ENCODE assay signal across 40 cellular contexts in genomic region chr5:154614595-154614994, GRCh38.
"Had no signal": no experiment of that assay in that cellular context is flagged by ENCODE, and none has a peak within 500 bp of the region (broad histone marks: within the 10 kb centered on the region; RNA-seq: fewer than 3 reads in every experiment).

No MANE protein-coding gene starts in this region.

- H3K9me3 Mint-ChIP-seq: activated B cell treated with CpG ODN at 0.5 μM for 24 hours; activated CD4-positive, alpha-beta memory T cell treated with anti-CD3 and anti-CD28 coated beads for 36 hours; activated CD4-positive, alpha-beta T cell treated with anti-CD3 and anti-CD28 coated beads, Interleukin-2, amount 10 ng/mL, durations not matched to agents 24 days and 14 days; activated CD8-positive, alpha-beta T cell treated with anti-CD3 and anti-CD28 coated beads for 36 hours; activated naive CD4-positive, alpha-beta T cell treated with anti-CD3 and anti-CD28 coated beads for 36 hours; activated naive CD4-positive, alpha-beta T cell treated with anti-CD3 and anti-CD28 coated beads, Interleukin-2, amount 50 U/mL, for 72 hours; activated naive CD8-positive, alpha-beta T cell treated with anti-CD3 and anti-CD28 coated beads for 36 hours; activated T-cell treated with anti-CD3 and anti-CD28 coated beads, Interleukin-2, amount 50 U/mL, for 4 hours; activated T-cell treated with anti-CD3 and anti-CD28 coated beads, Interleukin-2, amount 50 U/mL, for 72 hours; activated T-helper 1 cell treated with anti-CD3 and anti-CD28 coated beads, Interleukin-12 subunit alpha, Interleukin-12 subunit beta, Interleukin-2, Interleukin-4 antibody, amounts not matched to agents 30 ng/mL and 10 ng/mL and 1 ng/mL, durations not matched to agents 14 hours and 24 hours and 36 hours; activated T-helper 17 cell treated with anti-CD3 and anti-CD28 coated beads, Interleukin-2, amount 50 U/mL, for 72 hours; central memory CD8-positive, alpha-beta T cell; T-helper 1 cell treated with Interleukin-12 subunit alpha and Interleukin-12 subunit beta and Interleukin-4 antibody, amounts not matched to agents 30 μg/mL and 1 μg/mL, for 36 hours; T-helper 2 cell treated with Interferon-gamma antibody and Interleukin-4, amounts not matched to agents 5 μg/mL and 100 μg/mL, for 36 hours had no signal

- DNase-seq: activated B cell treated with CpG ODN at 0.5 μM for 24 hours; activated CD4-positive, alpha-beta memory T cell treated with anti-CD3 and anti-CD28 coated beads for 36 hours; activated CD4-positive, alpha-beta T cell treated with anti-CD3 and anti-CD28 coated beads for 4 hours; activated CD4-positive, alpha-beta T cell treated with anti-CD3 and anti-CD28 coated beads, Interleukin-2, amount 10 ng/mL, durations not matched to agents 24 days and 14 days; activated CD4-positive, alpha-beta T cell treated with anti-CD3 and anti-CD28 coated beads, Interleukin-2, amount 50 U/mL, for 1 hour; activated CD4-positive, alpha-beta T cell treated with anti-CD3 and anti-CD28 coated beads, Interleukin-2, amount 50 U/mL, for 4 hours; activated CD4-positive, CD25-positive, alpha-beta regulatory T cell treated with anti-CD3 and anti-CD28 coated beads, Interleukin-2, amount 50 U/mL, for 72 hours; activated CD8-positive, alpha-beta memory T cell treated with anti-CD3 and anti-CD28 coated beads, Interleukin-2, amount 50 U/mL, for 4 hours; activated CD8-positive, alpha-beta T cell treated with anti-CD3 and anti-CD28 coated beads for 36 hours; activated effector memory CD4-positive, alpha-beta T cell treated with anti-CD3 and anti-CD28 coated beads, Interleukin-2, amount 50 U/mL, for 16 hours; activated gamma-delta T cell treated with Interleukin-2 at 50 U/mL for 16 hours; activated naive CD4-positive, alpha-beta T cell; activated naive CD4-positive, alpha-beta T cell treated with anti-CD3 and anti-CD28 coated beads for 36 hours; activated naive CD4-positive, alpha-beta T cell treated with anti-CD3 and anti-CD28 coated beads, Interleukin-2, amount 50 U/mL, for 16 hours; activated naive CD8-positive, alpha-beta T cell treated with anti-CD3 and anti-CD28 coated beads for 36 hours; activated T-cell treated with anti-CD3 and anti-CD28 coated beads for 4 hours; activated T-cell treated with anti-CD3 and anti-CD28 coated beads, Interleukin-2, amount 50 U/mL, for 1 hour; activated T-cell treated with anti-CD3 and anti-CD28 coated beads, Interleukin-2, amount 50 U/mL, for 4 hours; activated T-cell treated with anti-CD3 and anti-CD28 coated beads, Interleukin-2, amount 50 U/mL, for 72 hours; adrenal gland; aorta; body of pancreas; brain microvascular endothelial cell; caudate nucleus; cerebellar nuclear complex; SW 1271; T-helper 1 cell; T-helper 2 cell; T-helper 9 cell had no signal

- H3K9me3 ChIP-seq: adrenal gland, body of pancreas, breast epithelium had no signal

- H3K4me3 Mint-ChIP-seq: activated B cell treated with CpG ODN at 0.5 μM for 24 hours; activated CD4-positive, alpha-beta memory T cell treated with anti-CD3 and anti-CD28 coated beads for 36 hours; activated CD4-positive, alpha-beta T cell treated with anti-CD3 and anti-CD28 coated beads, Interleukin-2, amount 10 ng/mL, durations not matched to agents 24 days and 14 days; activated CD8-positive, alpha-beta T cell treated with anti-CD3 and anti-CD28 coated beads for 36 hours; activated naive CD4-positive, alpha-beta T cell treated with anti-CD3 and anti-CD28 coated beads for 36 hours; activated naive CD8-positive, alpha-beta T cell treated with anti-CD3 and anti-CD28 coated beads for 36 hours; activated T-cell treated with anti-CD3 and anti-CD28 coated beads, Interleukin-2, amount 50 U/mL, for 4 hours; activated T-cell treated with anti-CD3 and anti-CD28 coated beads, Interleukin-2, amount 50 U/mL, for 72 hours; activated T-helper 1 cell treated with anti-CD3 and anti-CD28 coated beads, Interleukin-12 subunit alpha, Interleukin-12 subunit beta, Interleukin-2, Interleukin-4 antibody, amounts not matched to agents 30 ng/mL and 10 ng/mL and 1 ng/mL, durations not matched to agents 14 hours and 24 hours and 36 hours; activated T-helper 17 cell treated with anti-CD3 and anti-CD28 coated beads, Interleukin-2, amount 50 U/mL, for 72 hours; central memory CD8-positive, alpha-beta T cell; T-helper 1 cell treated with Interleukin-12 subunit alpha and Interleukin-12 subunit beta and Interleukin-4 antibody, amounts not matched to agents 30 μg/mL and 1 μg/mL, for 36 hours; T-helper 2 cell treated with Interferon-gamma antibody and Interleukin-4, amounts not matched to agents 5 μg/mL and 100 μg/mL, for 36 hours had no signal

- FAIRE-seq: astrocyte, TTC549 had no signal

- H3K36me3 ChIP-seq: adrenal gland, brain microvascular endothelial cell, breast epithelium, cardiac muscle cell had no signal

- ATAC-seq: activated CD8-positive, alpha-beta T cell treated with anti-CD3 and anti-CD28 coated beads for 36 hours; activated naive CD4-positive, alpha-beta T cell treated with anti-CD3 and anti-CD28 coated beads, Interleukin-2, amount 50 U/mL, for 72 hours; activated T-cell treated with anti-CD3 and anti-CD28 coated beads, Interleukin-2, amount 50 U/mL, for 72 hours; activated T-helper 17 cell treated with anti-CD3 and anti-CD28 coated beads, Interleukin-2, amount 50 U/mL, for 72 hours; body of pancreas had no signal

- H3K4me1 Mint-ChIP-seq: activated T-helper 17 cell treated with anti-CD3 and anti-CD28 coated beads, Interleukin-2, amount 50 U/mL, for 72 hours had no signal

- H3K36me3 Mint-ChIP-seq: activated CD4-positive, alpha-beta memory T cell treated with anti-CD3 and anti-CD28 coated beads for 36 hours; activated naive CD4-positive, alpha-beta T cell treated with anti-CD3 and anti-CD28 coated beads, Interleukin-2, amount 50 U/mL, for 72 hours; activated naive CD8-positive, alpha-beta T cell treated with anti-CD3 and anti-CD28 coated beads for 36 hours had no signal

- H3K4me3 ChIP-seq: adrenal gland, body of pancreas, breast epithelium, cardiac muscle cell had no signal

- H3K27ac Mint-ChIP-seq: activated B cell treated with CpG ODN at 0.5 μM for 24 hours; activated CD4-positive, alpha-beta memory T cell treated with anti-CD3 and anti-CD28 coated beads for 36 hours; activated CD4-positive, alpha-beta T cell treated with anti-CD3 and anti-CD28 coated beads, Interleukin-2, amount 10 ng/mL, durations not matched to agents 24 days and 14 days; activated CD8-positive, alpha-beta T cell treated with anti-CD3 and anti-CD28 coated beads for 36 hours; activated naive CD4-positive, alpha-beta T cell treated with anti-CD3 and anti-CD28 coated beads for 36 hours; activated naive CD4-positive, alpha-beta T cell treated with anti-CD3 and anti-CD28 coated beads, Interleukin-2, amount 50 U/mL, for 72 hours; activated naive CD8-positive, alpha-beta T cell treated with anti-CD3 and anti-CD28 coated beads for 36 hours; activated T-cell treated with anti-CD3 and anti-CD28 coated beads, Interleukin-2, amount 50 U/mL, for 72 hours; activated T-helper 1 cell treated with anti-CD3 and anti-CD28 coated beads, Interleukin-12 subunit alpha, Interleukin-12 subunit beta, Interleukin-2, Interleukin-4 antibody, amounts not matched to agents 30 ng/mL and 10 ng/mL and 1 ng/mL, durations not matched to agents 14 hours and 24 hours and 36 hours; activated T-helper 17 cell treated with anti-CD3 and anti-CD28 coated beads, Interleukin-2, amount 50 U/mL, for 72 hours; T-helper 1 cell treated with Interleukin-12 subunit alpha and Interleukin-12 subunit beta and Interleukin-4 antibody, amounts not matched to agents 30 μg/mL and 1 μg/mL, for 36 hours; T-helper 2 cell treated with Interferon-gamma antibody and Interleukin-4, amounts not matched to agents 5 μg/mL and 100 μg/mL, for 36 hours had no signal

- H3K27ac ChIP-seq: adrenal gland, body of pancreas, brain microvascular endothelial cell, breast epithelium, cardiac muscle cell, VCaP had no signal
